Comparison of ENCODE assay signal across 8 cellular contexts in genomic region chr19:49363265-49364082, GRCh38. TPM values are rescaled to one million over a fixed set of nuclear protein-coding genes. Genes with fewer than 3 reads are reported as not detected.
A peak's percentile ranks its signal among the peaks of the same experiment; 100 is the strongest.
DNase-seq lines count a peak whose midpoint lies in the region; ATAC-seq and TF ChIP-seq lines count a peak whose summit lies in the region.

TSS of gene DKKL1 (plus strand) at chr19:49363877. CDS start at chr19:49363999, 122 bp downstream.

- peaks cover 36% of the 10 kb centered on the region for H3K27me3 Mint-ChIP-seq in activated T-helper 2 cell treated with anti-CD3 and anti-CD28 coated beads, Interferon-gamma antibody, Interleukin-2, Interleukin-4, amounts not matched to agents 10 μg/mL and 5 μg/mL and 100 μg/mL, durations not matched to agents 14 hours and 24 hours and 36 hours (ENCODE audit: low read depth)
- H3K27me3 Mint-ChIP-seq in neural crest cell (ENCODE audit: low read depth) = peaks cover 5% of the 10 kb centered on the region

- 0 out of 2 replicates have a peak, but pooled peaks cover 10% of the 10 kb centered on the region for H3K4me1 ChIP-seq in PC-9 (replicated peaks; ENCODE audit: insufficient read depth)

- peaks cover 4% of the 10 kb centered on the region for H3K4me1 Mint-ChIP-seq in activated T-helper 2 cell treated with anti-CD3 and anti-CD28 coated beads, Interferon-gamma antibody, Interleukin-2, Interleukin-4, amounts not matched to agents 10 μg/mL and 5 μg/mL and 100 μg/mL, durations not matched to agents 14 hours and 24 hours and 36 hours (ENCODE audit: low read depth)
- H3K4me1 Mint-ChIP-seq in neural crest cell = peaks cover 14% of the 10 kb centered on the region

- H3K79me2 ChIP-seq in PC-9 (ENCODE audit: low read depth) = no peaks in the 10 kb centered on the region

- no peaks in the 10 kb centered on the region for H3K27me3 ChIP-seq in PC-9 (ENCODE audit: insufficient read depth, low read depth)

- no peaks in the 10 kb centered on the region for H3K36me3 ChIP-seq in PC-9 (ENCODE audit: low read depth)

- peak; percentile 43; the same call in 1 of the 2 replicates for TF ChIP-seq CTCF in PC-9 (conservative IDR thresholded peaks at IDR 0.05)
- TF ChIP-seq CTCF in foreskin fibroblast (IDR thresholded peaks at IDR 0.05; ENCODE audit: low read depth, low read length) = no peak
- TF ChIP-seq CTCF in neural crest cell (conservative IDR thresholded peaks at IDR 0.05) = peak; percentile 22

- H3K9me3 Mint-ChIP-seq in activated T-helper 2 cell treated with anti-CD3 and anti-CD28 coated beads, Interferon-gamma antibody, Interleukin-2, Interleukin-4, amounts not matched to agents 10 μg/mL and 5 μg/mL and 100 μg/mL, durations not matched to agents 14 hours and 24 hours and 36 hours = no peaks in the 10 kb centered on the region
- no peaks in the 10 kb centered on the region for H3K9me3 Mint-ChIP-seq in neural crest cell

- DNase-seq in EL = peak; percentile 99
- DNase-seq in PC-9 = peak; percentile 97 to 100
- DNase-seq in activated T-helper 2 cell treated with anti-CD3 and anti-CD28 coated beads, Interferon-gamma antibody, Interleukin-2, Interleukin-4, amounts not matched to agents 10 μg/mL and 5 μg/mL and 100 μg/mL, durations not matched to agents 14 hours and 24 hours and 36 hours (ENCODE audit: low spot score) = peak; percentile 80
- DNase-seq in foreskin fibroblast = peak; percentile 97 to 99
- peak; percentile 100 for DNase-seq in neural crest cell (ENCODE audit: low read depth, low spot score)
- DNase-seq in stimulated activated naive CD4-positive, alpha-beta T cell (lab: John Stamatoyannopoulos, UW) = peak; percentile 29 to 71 (median 59)

- intact Hi-C loops in PC-9 (cut with micrococcal nuclease; ENCODE audit: unreplicated experiment) = loop anchor here (1.0 to 2.0 kb wide), 4 partner anchors 25 to 513 kb away; partner anchors contain the start of genes AKT1S1 and TBC1D17
- intact Hi-C loops in activated T-helper 2 cell treated with anti-CD3 and anti-CD28 coated beads, Interferon-gamma antibody, Interleukin-2, Interleukin-4, amounts not matched to agents 10 μg/mL and 5 μg/mL and 100 μg/mL, durations not matched to agents 14 hours and 24 hours and 36 hours (cut with micrococcal nuclease) = no loop called here

- CTCF ChIA-PET in PC-9 (lab: Charles Lee) = no interaction called here

- no TSS peak for BruUV-seq in PC-9 (replicated peaks; lab: Mats Ljungman, UMichigan)

- peak within 1 kb of the TSS; percentile 99 for H3K4me2 ChIP-seq in PC-9

- peaks cover 5% of the 10 kb centered on the region; the same call in 1 of the 2 replicates for H3F3A ChIP-seq in PC-9 (ENCODE audit: insufficient read depth, low read depth)

- POLR2A ChIA-PET in PC-9 (lab: Charles Lee; ENCODE audit: unreplicated experiment) = interaction anchor here (0.6 kb wide), 1 partner anchor 966 kb away, joined by 5 read pairs; the partner anchor contains the start of gene KCNC3

- no peaks in the 10 kb centered on the region for H4K20me1 ChIP-seq in PC-9 (ENCODE audit: insufficient read depth)

- H3K4me3 ChIP-seq in PC-9 (peak within 1 kb of the TSS; percentile 85), foreskin fibroblast (ENCODE audit: low read depth in 1 of 2, low read length in 2 of 2) (peak within 1 kb of the TSS; percentile 95 to 96)

- no peaks in the 10 kb centered on the region for H3K36me3 Mint-ChIP-seq in activated T-helper 2 cell treated with anti-CD3 and anti-CD28 coated beads, Interferon-gamma antibody, Interleukin-2, Interleukin-4, amounts not matched to agents 10 μg/mL and 5 μg/mL and 100 μg/mL, durations not matched to agents 14 hours and 24 hours and 36 hours (ENCODE audit: low read depth)
- peaks cover 5% of the 10 kb centered on the region for H3K36me3 Mint-ChIP-seq in neural crest cell (ENCODE audit: low read depth)

- H3K4me3 Mint-ChIP-seq in activated T-helper 2 cell treated with anti-CD3 and anti-CD28 coated beads, Interferon-gamma antibody, Interleukin-2, Interleukin-4, amounts not matched to agents 10 μg/mL and 5 μg/mL and 100 μg/mL, durations not matched to agents 14 hours and 24 hours and 36 hours (ENCODE audit: low read depth) = no peak within 1 kb of the TSS
- no peak within 1 kb of the TSS for H3K4me3 Mint-ChIP-seq in neural crest cell

- ATAC-seq in HG03196 (IDR thresholded peaks at IDR 0.05; ENCODE audit: unreplicated experiment) (peak; percentile 49), GM18519 (IDR thresholded peaks at IDR 0.05; ENCODE audit: low FRiP score, unreplicated experiment) (no peak)

- H3K27ac Mint-ChIP-seq in activated T-helper 2 cell treated with anti-CD3 and anti-CD28 coated beads, Interferon-gamma antibody, Interleukin-2, Interleukin-4, amounts not matched to agents 10 μg/mL and 5 μg/mL and 100 μg/mL, durations not matched to agents 14 hours and 24 hours and 36 hours = no peak within 1 kb of the TSS
- H3K27ac Mint-ChIP-seq in neural crest cell (ENCODE audit: unreplicated experiment) = no peak within 1 kb of the TSS

- peak within 1 kb of the TSS; percentile 85 for H2AFZ ChIP-seq in PC-9

- H3K27ac ChIP-seq in PC-9 = no peak within 1 kb of the TSS

- no peaks in the 10 kb centered on the region for H3K9me3 ChIP-seq in PC-9 (ENCODE audit: insufficient read depth, low read depth)

- H3K9me2 ChIP-seq in PC-9 (ENCODE audit: insufficient read depth) = no peaks in the 10 kb centered on the region

RNA-seq across cellular contexts. Expression of gene DKKL1, which starts in this region (rescaled TPM):
- total RNA-seq in PC-9 (2021) = 0.85 TPM in 1 of 2 replicates, not detected in the other
- total RNA-seq in activated T-helper 2 cell treated with anti-CD3 and anti-CD28 coated beads, Interferon-gamma antibody, Interleukin-2, Interleukin-4, amounts not matched to agents 10 μg/mL and 5 μg/mL and 100 μg/mL, durations not matched to agents 14 hours and 24 hours and 36 hours = not detected in 2 replicates
- 1.9 and 2.0 TPM in 2 replicates for total RNA-seq in neural crest cell

Comparison
In these comparisons a context has a peak if more than half of its experiments do, and no peak if none do; other contexts are left out.
1. Peak in DNase-seq, H3K4me3 ChIP-seq and H3K4me2 ChIP-seq in PC-9; RNA of the gene not detected or under 1 TPM.
2. Peak in DNase-seq in activated T-helper 2 cell treated with anti-CD3 and anti-CD28 coated beads, Interferon-gamma antibody, Interleukin-2, Interleukin-4, amounts not matched to agents 10 μg/mL and 5 μg/mL and 100 μg/mL, durations not matched to agents 14 hours and 24 hours and 36 hours; RNA of the gene not detected or under 1 TPM.